Comparison of ENCODE assay signal across 28 cellular contexts in genomic region chr17:9173386-9173983, GRCh38.
DNase-seq lines count a peak whose midpoint lies in the region; ATAC-seq, FAIRE-seq and TF ChIP-seq lines count a peak whose summit lies in the region.
"Had no signal": no experiment of that assay in that cellular context is flagged by ENCODE, and none has a peak within 500 bp of the region (broad histone marks: within the 10 kb centered on the region; RNA-seq: fewer than 3 reads in every experiment).

No MANE protein-coding gene starts in this region.

- H3K4me3 Mint-ChIP-seq in T-helper 17 cell = no peak overlapping the region
- H3K4me3 Mint-ChIP-seq: B cell; CD8-positive, alpha-beta T cell had no signal

- H3K27ac ChIP-seq in right lobe of liver = peak overlapping the region in 1 of 3 donors; percentile 59
- H3K27ac ChIP-seq in small intestine (ENCODE audit: low read depth in 1 of 2, low read length in 1 of 2) = no peak overlapping the region
- H3K27ac ChIP-seq: 22Rv1, C4-2B, GM23248, SJSA1 had no signal

- peaks cover 5% of the 10 kb centered on the region for H3K36me3 Mint-ChIP-seq in T-helper 17 cell (ENCODE audit: low read depth)
- H3K36me3 Mint-ChIP-seq: CD8-positive, alpha-beta T cell had no signal

- POLR2A ChIA-PET in HEK293T (lab: Yijun Ruan, JAX) = no interaction called here

- WGBS in right lobe of liver (ENCODE audit: insufficient coverage, low coverage, low lambda C conversion rate, missing lambda C conversion rate) = 22% methylated on average over 3 of the region's 7 CpGs
- 48 to 63% (median 62%) methylated on average over 7 of the region's 7 CpGs for WGBS in small intestine, 3 donors

- FAIRE-seq in small intestine (lab: Jason Lieb, UNC) = no peak
- FAIRE-seq: GM12878, RCC 7860 had no signal

- peaks cover 13% of the 10 kb centered on the region for H3K4me1 Mint-ChIP-seq in T-helper 17 cell
- H3K4me1 Mint-ChIP-seq: B cell had no signal

- H3K9me3 ChIP-seq in T-helper 17 cell (ENCODE audit: control insufficient read depth, low read length, poor library complexity, severe bottlenecking) (no peaks in the 10 kb centered on the region), right lobe of liver (no peaks in the 10 kb centered on the region), small intestine (ENCODE audit: control insufficient read depth, low read depth) (no peaks in the 10 kb centered on the region)
- H3K9me3 ChIP-seq: SJSA1 had no signal

- H3K36me3 ChIP-seq in right lobe of liver = no peaks in the 10 kb centered on the region
- no peaks in the 10 kb centered on the region for H3K36me3 ChIP-seq in small intestine (ENCODE audit: control insufficient read depth in 2 of 2, insufficient read depth in 2 of 2, low read length in 2 of 2)
- H3K36me3 ChIP-seq: SJSA1 had no signal

- H3K27ac Mint-ChIP-seq in T-helper 17 cell = peak overlapping the region; percentile 41
- H3K27ac Mint-ChIP-seq: B cell; CD8-positive, alpha-beta T cell had no signal

- TF ChIP-seq POLR2A in right lobe of liver (IDR thresholded peaks at IDR 0.05) = no peak

- peaks cover 25% of the 10 kb centered on the region for H3K27me3 Mint-ChIP-seq in T-helper 17 cell

- no peak for TF ChIP-seq CTCF in right lobe of liver (IDR thresholded peaks at IDR 0.05)

- intact Hi-C loops in Right ventricle myocardium inferior (cut with DNase I) (loop anchor here (10.0 kb wide), 1 partner anchor 351 kb away; no protein-coding TSS in a partner anchor), cardiac septum (cut with DNase I) (no loop called here), right lobe of liver (cut with DNase I) (no loop called here)

- ATAC-seq in Right ventricle myocardium inferior = peak; percentile 20
- no peak for ATAC-seq in T-helper 17 cell
- peak; percentile 47 to 54 (median 50) for ATAC-seq in right lobe of liver
- ATAC-seq in HG03469 (IDR thresholded peaks at IDR 0.05; ENCODE audit: unreplicated experiment) = no peak
- ATAC-seq: CD8-positive, alpha-beta T cell; GM12878 had no signal

- CTCF ChIA-PET in HEK293T (lab: Yijun Ruan, JAX) = no interaction called here

- H3K4me1 ChIP-seq in right lobe of liver (peaks cover 0 to 71% (median 25%) of the 10 kb centered on the region in 4 donors), small intestine (ENCODE audit: control insufficient read depth in 2 of 2, insufficient read depth in 1 of 2, low read depth in 1 of 2, low read length in 1 of 2) (peaks cover 0 to 5% of the 10 kb centered on the region in 2 donors)

- DNase-seq in Right ventricle myocardium inferior (ENCODE audit: missing footprints) (no peak), cardiac septum (ENCODE audit: low spot score) (no peak), T-helper 17 cell (no peak), right lobe of liver (peak in 2 of 3 donors; percentile 69 to 75), small intestine (peak; percentile 33), NCI-H128 (lab: John Stamatoyannopoulos, UW; ENCODE audit: unreplicated experiment) (no peak), HEK293T (ENCODE audit: extremely low spot score) (no peak)
- DNase-seq: CD8-positive, alpha-beta T cell; DMS 273 treated with DMSO at 0.1 percent for 48 hours; DMS79; EL; GDM1; GM23248; H7; IMR-90; KG1; NCI-H1092; NCI-H1436 treated with DMSO at 0.1 percent for 48 hours; NCI-H187 treated with DMSO at 0.1 percent for 48 hours; NCI-H524; NCI-H774 had no signal

- H3K27me3 ChIP-seq in right lobe of liver = no peaks in the 10 kb centered on the region
- no peaks in the 10 kb centered on the region for H3K27me3 ChIP-seq in small intestine (ENCODE audit: control insufficient read depth in 2 of 2, insufficient read depth in 2 of 2, low read length in 2 of 2)
- H3K27me3 ChIP-seq: SJSA1 had no signal

- H3K4me3 ChIP-seq in right lobe of liver (no peak overlapping the region), small intestine (ENCODE audit: low read depth in 1 of 2, low read length in 2 of 2) (no peak overlapping the region)
- H3K4me3 ChIP-seq: GM12878, GM23248, SJSA1 had no signal

TF ChIP-seq in HEK293T, 16 proteins besides CTCF, POLR2A, EP300 and RAD21:
- TF ChIP-seq FOXM1 (IDR thresholded peaks at IDR 0.05; ENCODE audit: borderline replicate concordance) (no peak), CTBP1 (IDR thresholded peaks at IDR 0.05; ENCODE audit: borderline replicate concordance) (no peak), ZNF384 (IDR thresholded peaks at IDR 0.05) (no peak), NFRKB (IDR thresholded peaks at IDR 0.05) (no peak)
TF ChIP-seq in HEK293T: peak in this region for 0.

Comparison
In these comparisons a context has a peak if more than half of its experiments do, and no peak if none do; other contexts are left out.
1. ATAC-seq: peak in Right ventricle myocardium inferior (single experiment) and right lobe of liver (4 of 4); none in T-helper 17 cell (single experiment) and HG03469 (single experiment).
2. DNase-seq: peak in right lobe of liver (2 of 3) and small intestine (single experiment); none in Right ventricle myocardium inferior (single experiment), cardiac septum (single experiment), T-helper 17 cell (0 of 3), NCI-H128 (single experiment) and HEK293T (single experiment).